In the genomic region with DNA sequence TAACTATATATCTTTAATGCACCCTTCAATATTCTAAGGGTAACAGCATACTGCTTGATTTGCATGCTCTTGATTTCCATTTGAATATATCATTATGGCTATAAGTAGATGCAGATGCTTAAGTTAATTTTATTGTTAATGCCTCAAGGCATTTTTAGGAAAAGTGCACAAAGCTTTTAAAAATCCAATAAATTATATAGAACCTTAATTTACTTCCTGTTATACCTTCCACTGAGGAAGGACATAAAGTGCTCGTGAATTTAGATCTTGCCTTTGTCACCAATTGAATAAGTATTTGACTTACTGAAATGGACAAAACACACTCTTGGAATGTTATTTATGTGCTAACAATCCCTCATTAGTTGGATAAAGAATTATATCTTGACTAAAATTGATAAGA, we compare ENCODE assay signal across 28 cellular contexts.
"Had no signal": no experiment of that assay in that cellular context is flagged by ENCODE, and none has a peak within 500 bp of the region (broad histone marks: within the 10 kb centered on the region; RNA-seq: fewer than 3 reads in every experiment).

No MANE protein-coding gene starts in this region.

- DNase-seq: natural killer cell; occipital lobe; ovary; posterior cingulate gyrus; psoas muscle; right cardiac atrium; right lobe of liver; stimulated activated CD4-positive, alpha-beta T cell treated with anti-CD3 and anti-CD28 coated beads, Interleukin-15, amount 100 ng/mL, for 24 hours; stimulated activated CD4-positive, alpha-beta T cell treated with anti-CD3 and anti-CD28 coated beads, Interleukin-2, amount 100 ng/mL, for 24 hours; stimulated activated CD4-positive, alpha-beta T cell treated with anti-CD3 and anti-CD28 coated beads, Interleukin-2, amount 100 ng/mL, for 48 hours; stimulated activated CD4-positive, alpha-beta T cell treated with anti-CD3 and anti-CD28 coated beads, Interleukin-4, amount 100 ng/mL, for 24 hours; stimulated activated naive B cell treated with anti-CD40 and anti-IgM and Interleukin-4, amounts not matched to agents 10 μg/mL and 1 μg/mL and 100 μg/mL, for 72 hours; stimulated activated naive CD4-positive, alpha-beta T cell treated with Interleukin-2 at 50 U/mL for 16 hours; stomach; thyroid gland; trophoblast cell; upper lobe of left lung had no signal

- H3K27me3 ChIP-seq: neural progenitor cell, ovary, right lobe of liver, stomach, thyroid gland, tibial nerve, upper lobe of left lung, vagina had no signal

- ATAC-seq: natural killer cell; psoas muscle; right cardiac atrium; right lobe of liver; stimulated activated effector memory CD8-positive, alpha-beta T cell treated with anti-CD3 and anti-CD28 coated beads, Interleukin-12 subunit alpha, Interleukin-12 subunit beta, amount 100 ng/mL, for 72 hours; stimulated activated naive B cell treated with anti-CD40 and anti-IgM and Interleukin-4, amounts not matched to agents 10 μg/mL and 1 μg/mL and 100 μg/mL, for 72 hours had no signal

- FAIRE-seq: urothelium cell line had no signal

- H3K9me3 Mint-ChIP-seq: stimulated activated effector memory CD8-positive, alpha-beta T cell treated with anti-CD3 and anti-CD28 coated beads, Interleukin-12 subunit alpha, Interleukin-12 subunit beta, amount 100 ng/mL, for 72 hours; stimulated activated naive CD8-positive, alpha-beta T cell treated with anti-CD3 and anti-CD28 coated beads, Interleukin-15, Interleukin-2, amounts not matched to agents 100 ng/mL and 50 ng/mL, for 24 hours had no signal

- H3K4me3 ChIP-seq: neural progenitor cell, ovary, psoas muscle, right lobe of liver, skin epidermis, stomach, thoracic aorta, thyroid gland, tibial nerve, upper lobe of left lung, vagina had no signal

- H3K27ac ChIP-seq: neural progenitor cell, ovary, parathyroid adenoma, psoas muscle, right lobe of liver, skin epidermis, stomach, thoracic aorta, thyroid gland, tibial nerve, upper lobe of left lung, vagina had no signal

- H3K27me3 Mint-ChIP-seq: progenitor cell of endocrine pancreas had no signal

- H3K4me2 ChIP-seq: neural progenitor cell had no signal

- H3K36me3 Mint-ChIP-seq: natural killer cell; neural progenitor cell; stimulated activated effector memory CD8-positive, alpha-beta T cell treated with anti-CD3 and anti-CD28 coated beads, Interleukin-12 subunit alpha, Interleukin-12 subunit beta, amount 100 ng/mL, for 72 hours; stimulated activated naive B cell treated with anti-CD40 and anti-IgM and Interleukin-4, amounts not matched to agents 10 μg/mL and 1 μg/mL and 100 μg/mL, for 72 hours had no signal

- H2AFZ ChIP-seq: neural progenitor cell, parathyroid adenoma had no signal

- H3K36me3 ChIP-seq: neural progenitor cell, ovary, right lobe of liver, stomach, thoracic aorta, thyroid gland, tibial nerve, upper lobe of left lung, vagina had no signal

- H3K79me2 ChIP-seq: parathyroid adenoma had no signal

- H3K9ac ChIP-seq: neural progenitor cell, parathyroid adenoma had no signal

- H3K27ac Mint-ChIP-seq: natural killer cell; nephron; neural progenitor cell; progenitor cell of endocrine pancreas; stimulated activated effector memory CD8-positive, alpha-beta T cell treated with anti-CD3 and anti-CD28 coated beads, Interleukin-12 subunit alpha, Interleukin-12 subunit beta, amount 100 ng/mL, for 72 hours; stimulated activated naive B cell treated with anti-CD40 and anti-IgM and Interleukin-4, amounts not matched to agents 10 μg/mL and 1 μg/mL and 100 μg/mL, for 72 hours; stimulated activated naive CD8-positive, alpha-beta T cell treated with anti-CD3 and anti-CD28 coated beads, Interleukin-15, Interleukin-2, amounts not matched to agents 100 ng/mL and 50 ng/mL, for 24 hours had no signal

- H3K4me1 Mint-ChIP-seq: natural killer cell; nephron; neural progenitor cell; stimulated activated effector memory CD8-positive, alpha-beta T cell treated with anti-CD3 and anti-CD28 coated beads, Interleukin-12 subunit alpha, Interleukin-12 subunit beta, amount 100 ng/mL, for 72 hours; stimulated activated naive B cell treated with anti-CD40 and anti-IgM and Interleukin-4, amounts not matched to agents 10 μg/mL and 1 μg/mL and 100 μg/mL, for 72 hours had no signal

- H3K9me3 ChIP-seq: ovary, psoas muscle, right lobe of liver, thoracic aorta, thyroid gland, upper lobe of left lung, vagina had no signal

- H3K4me3 Mint-ChIP-seq: natural killer cell; nephron; neural progenitor cell; stimulated activated effector memory CD8-positive, alpha-beta T cell treated with anti-CD3 and anti-CD28 coated beads, Interleukin-12 subunit alpha, Interleukin-12 subunit beta, amount 100 ng/mL, for 72 hours; stimulated activated naive B cell treated with anti-CD40 and anti-IgM and Interleukin-4, amounts not matched to agents 10 μg/mL and 1 μg/mL and 100 μg/mL, for 72 hours; stimulated activated naive CD8-positive, alpha-beta T cell treated with anti-CD3 and anti-CD28 coated beads, Interleukin-15, Interleukin-2, amounts not matched to agents 100 ng/mL and 50 ng/mL, for 24 hours had no signal

- H3K4me1 ChIP-seq: neural progenitor cell, psoas muscle, right lobe of liver, stomach, thyroid gland, tibial nerve, upper lobe of left lung, vagina had no signal
